In the genomic region with DNA sequence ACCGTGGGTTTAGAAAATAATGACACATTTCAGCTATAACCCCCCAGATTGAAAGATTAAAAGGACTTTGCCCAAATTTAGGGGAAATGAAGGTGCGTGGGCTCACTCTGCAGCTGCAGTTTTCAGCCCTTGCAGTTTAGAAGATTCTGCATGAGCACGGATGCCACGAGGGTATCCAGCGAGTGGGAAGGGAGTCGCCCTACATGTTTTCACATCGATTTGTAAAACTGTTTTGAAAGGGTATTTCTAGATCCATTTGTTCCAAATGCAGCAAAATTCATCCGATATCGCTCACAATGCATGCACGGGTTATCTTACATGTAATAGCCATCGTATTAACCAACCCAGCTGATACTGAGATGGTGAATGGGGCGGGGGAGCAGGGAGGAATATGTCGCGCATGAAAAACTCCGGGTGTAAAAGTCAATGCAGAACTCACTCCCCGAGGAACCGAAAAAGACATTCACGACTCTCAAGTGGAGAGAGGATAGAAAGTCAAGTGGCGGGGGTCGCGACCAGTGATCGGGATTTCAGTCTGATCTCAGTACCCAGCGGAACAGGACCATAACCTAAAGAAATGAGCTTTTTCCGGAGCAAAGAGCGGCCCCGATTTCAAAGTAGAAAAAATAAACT, we compare ENCODE assay signal across 1 cellular context.
A peak's percentile ranks its signal among the peaks of the same experiment; 100 is the strongest.
TF ChIP-seq lines count a peak whose summit lies in the region.

No MANE protein-coding gene starts in this region.

TF ChIP-seq in HepG2, 621 proteins besides CTCF, POLR2A, EP300 and RAD21:
- TF ChIP-seq HDAC6 (IDR thresholded peaks at IDR 0.05; ENCODE audit: low read depth, low read length) = no peak
- peak; percentile 96 for TF ChIP-seq EZH2 (conservative IDR thresholded peaks at IDR 0.05; ENCODE audit: low read depth, low read length)
